Comparison of ENCODE assay signal across 8 cellular contexts in the genomic region with DNA sequence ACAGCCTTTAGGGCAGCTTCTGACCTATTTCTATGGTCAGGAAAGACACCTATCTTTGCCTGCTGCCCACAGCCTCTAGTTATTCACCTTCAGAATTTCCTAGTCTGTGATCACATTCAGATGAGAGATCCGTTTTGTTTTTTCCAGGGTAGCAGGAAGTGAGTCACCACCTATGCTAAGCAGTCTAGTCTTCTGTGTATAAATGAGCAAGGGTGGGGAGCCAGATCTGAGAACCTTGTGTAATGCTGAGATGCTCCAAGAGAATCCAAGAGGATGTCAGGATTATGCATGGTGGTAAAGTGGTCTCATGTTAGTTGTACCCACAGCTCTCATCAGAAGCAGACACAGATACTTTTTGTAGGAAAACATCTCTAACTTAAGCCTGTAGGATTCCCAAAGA. TPM values are rescaled to one million over a fixed set of nuclear protein-coding genes. Genes with fewer than 3 reads are reported as not detected.
DNase-seq lines count a peak whose midpoint lies in the region; ATAC-seq and TF ChIP-seq lines count a peak whose summit lies in the region.
"Not testable (repeated sequence)": the region's sequence is repeated elsewhere in the genome, so short reads cannot be mapped to it uniquely, and the experiment has no call there.

No MANE protein-coding gene starts in this region.

- not testable (repeated sequence) for H3K36me3 Mint-ChIP-seq in CD4-positive, alpha-beta T cell (ENCODE audit: low read depth); activated CD8-positive, alpha-beta memory T cell treated with anti-CD3 and anti-CD28 coated beads, Interleukin-2, amount 10 ng/mL, durations not matched to agents 7 days and 5 days; activated naive CD4-positive, alpha-beta T cell treated with anti-CD3 and anti-CD28 coated beads, Interleukin-2, amount 50 U/mL, for 72 hours

- not testable (repeated sequence) for H3K9me2 ChIP-seq in PC-3 (replicated peaks; ENCODE audit: low read length); SK-N-SH

- not testable (repeated sequence) for TF ChIP-seq RAD21 in SK-N-SH (IDR thresholded peaks at IDR 0.05; ENCODE audit: low read length)

- H2AFZ ChIP-seq in PC-3 (ENCODE audit: low read length); SK-N-SH (ENCODE audit: low read depth): not testable (repeated sequence)

- H3K27me3 ChIP-seq in CD4-positive, alpha-beta T cell (ENCODE audit: control insufficient read depth, insufficient read depth, low read length); PC-3 (ENCODE audit: low read length); SK-N-SH (ENCODE audit: insufficient read depth): not testable (repeated sequence)

- not testable (repeated sequence) for H3K4me2 ChIP-seq in PC-3 (ENCODE audit: low read length); SK-N-SH

- 25% methylated on average over 1 of the region's 1 CpG for WGBS in SK-N-SH (ENCODE audit: low lambda C conversion rate)

- H3K9ac ChIP-seq in PC-3 (ENCODE audit: low read length); SK-N-SH: not testable (repeated sequence)

- H3K79me2 ChIP-seq in PC-3 (ENCODE audit: low read length); SK-N-SH (ENCODE audit: insufficient read depth): not testable (repeated sequence)

- POLR2A ChIA-PET in CD4-positive, alpha-beta T cell (lab: Charles Lee); PC-3 (lab: Charles Lee; ENCODE audit: unreplicated experiment); SK-N-SH (lab: Yijun Ruan, JAX): not testable (repeated sequence)

- not testable (repeated sequence) for H3K9me3 Mint-ChIP-seq in CD4-positive, alpha-beta T cell; activated CD8-positive, alpha-beta memory T cell treated with anti-CD3 and anti-CD28 coated beads, Interleukin-2, amount 10 ng/mL, durations not matched to agents 7 days and 5 days (ENCODE audit: low read depth); activated naive CD4-positive, alpha-beta T cell treated with anti-CD3 and anti-CD28 coated beads, Interleukin-2, amount 50 U/mL, for 72 hours

- H3K4me3 ChIP-seq in PC-3 (ENCODE audit: low read length); SK-N-SH (ENCODE audit: low read depth in 2 of 2, low read length in 1 of 2): not testable (repeated sequence)

- H3F3A ChIP-seq in PC-3 (ENCODE audit: low read length, unreplicated experiment); SK-N-SH (replicated peaks; ENCODE audit: insufficient read depth): not testable (repeated sequence)

- CTCF ChIA-PET in CD4-positive, alpha-beta T cell (lab: Charles Lee); PC-3 (lab: Charles Lee); SK-N-SH (lab: Yijun Ruan, JAX); activated CD8-positive, alpha-beta memory T cell treated with anti-CD3 and anti-CD28 coated beads, Interleukin-2, amount 10 ng/mL, durations not matched to agents 7 days and 5 days (lab: Charles Lee): not testable (repeated sequence)

- H3K27ac ChIP-seq in CD4-positive, alpha-beta T cell (ENCODE audit: low read depth, low read length); PC-3 (ENCODE audit: low read length): not testable (repeated sequence)
- H3K27ac ChIP-seq in SK-N-SH (ENCODE audit: low read depth in 2 of 2, low read length in 1 of 2), result peak overlapping the region in 1 of 2 experiments; percentile 46; a peak in 1 of 4 replicates

- not testable (repeated sequence) for H3K36me3 ChIP-seq in PC-3 (ENCODE audit: low read depth, low read length); SK-N-SH (replicated peaks in 1 of 2; ENCODE audit: control insufficient read depth in 1 of 2, insufficient read depth in 2 of 2, low read length in 1 of 2)

- H3K9me3 ChIP-seq in CD4-positive, alpha-beta T cell (ENCODE audit: control insufficient read depth, low read length); PC-3 (ENCODE audit: low read length); SK-N-SH: not testable (repeated sequence)

- BruUV-seq in PC-3 (replicated peaks; lab: Mats Ljungman, UMichigan), result not testable (repeated sequence)

- not testable (repeated sequence) for TF ChIP-seq CTCF in CD4-positive, alpha-beta T cell (IDR thresholded peaks at IDR 0.05); PC-3 (conservative IDR thresholded peaks at IDR 0.05; ENCODE audit: low read depth, low read length); SK-N-SH (IDR thresholded peaks at IDR 0.05)

- not testable (repeated sequence) for H4K20me1 ChIP-seq in PC-3 (ENCODE audit: low read length); SK-N-SH (ENCODE audit: insufficient read depth)

- not testable (repeated sequence) for H3K4me1 Mint-ChIP-seq in CD4-positive, alpha-beta T cell (ENCODE audit: low read depth); activated CD8-positive, alpha-beta memory T cell treated with anti-CD3 and anti-CD28 coated beads, Interleukin-2, amount 10 ng/mL, durations not matched to agents 7 days and 5 days

- H3K27ac Mint-ChIP-seq in CD4-positive, alpha-beta T cell; activated CD8-positive, alpha-beta memory T cell treated with anti-CD3 and anti-CD28 coated beads, Interleukin-2, amount 10 ng/mL, durations not matched to agents 7 days and 5 days; activated naive CD4-positive, alpha-beta T cell treated with anti-CD3 and anti-CD28 coated beads, Interleukin-2, amount 50 U/mL, for 72 hours: not testable (repeated sequence)

- not testable (repeated sequence) for TF ChIP-seq EP300 in SK-N-SH (IDR thresholded peaks at IDR 0.05; ENCODE audit: borderline replicate concordance in 1 of 2, low read depth in 1 of 2, low read length in 1 of 2)

- peak; percentile 65 for ATAC-seq in CD4-positive, alpha-beta T cell (ENCODE audit: poor library complexity)
- ATAC-seq in PC-3 (peak; percentile 66), esophagus mucosa (peak; percentile 50)
- ATAC-seq in activated CD4-positive, CD25-positive, alpha-beta regulatory T cell treated with anti-CD3 and anti-CD28 coated beads, Interleukin-2, amount 50 U/mL, for 24 hours, result peak; percentile 58 to 99
- peak; percentile 66 for ATAC-seq in activated CD8-positive, alpha-beta memory T cell treated with anti-CD3 and anti-CD28 coated beads, Interleukin-2, amount 10 ng/mL, durations not matched to agents 7 days and 5 days
- peak; percentile 98 to 100 for ATAC-seq in activated naive CD4-positive, alpha-beta T cell treated with anti-CD3 and anti-CD28 coated beads, Interleukin-2, amount 50 U/mL, for 72 hours
- peak; percentile 99 for ATAC-seq in stimulated activated naive CD8-positive, alpha-beta T cell treated with anti-CD3 and anti-CD28 coated beads, Interleukin-15, Interleukin-2, amounts not matched to agents 100 U/mL and 50 U/mL, for 24 hours

- H3K4me1 ChIP-seq in PC-3 (ENCODE audit: insufficient read depth, low read length); SK-N-SH (ENCODE audit: control insufficient read depth in 1 of 2, insufficient read depth in 2 of 2, low read depth in 1 of 2, low read length in 1 of 2): not testable (repeated sequence)

- not testable (repeated sequence) for DNase-seq in CD4-positive, alpha-beta T cell; PC-3; SK-N-SH; activated CD8-positive, alpha-beta memory T cell treated with anti-CD3 and anti-CD28 coated beads, Interleukin-2, amount 10 ng/mL, durations not matched to agents 7 days and 5 days; activated naive CD4-positive, alpha-beta T cell treated with anti-CD3 and anti-CD28 coated beads, Interleukin-2, amount 50 U/mL, for 72 hours (ENCODE audit: low spot score in 2 of 2); stimulated activated naive CD8-positive, alpha-beta T cell treated with anti-CD3 and anti-CD28 coated beads, Interleukin-15, Interleukin-2, amounts not matched to agents 100 U/mL and 50 U/mL, for 24 hours

- H3K27me3 Mint-ChIP-seq in CD4-positive, alpha-beta T cell; activated CD8-positive, alpha-beta memory T cell treated with anti-CD3 and anti-CD28 coated beads, Interleukin-2, amount 10 ng/mL, durations not matched to agents 7 days and 5 days: not testable (repeated sequence)

- intact Hi-C loops in CD4-positive, alpha-beta T cell (cut with DNase I, micrococcal nuclease); PC-3 (cut with micrococcal nuclease): not testable (repeated sequence)

- not testable (repeated sequence) for H3K4me3 Mint-ChIP-seq in CD4-positive, alpha-beta T cell; activated CD8-positive, alpha-beta memory T cell treated with anti-CD3 and anti-CD28 coated beads, Interleukin-2, amount 10 ng/mL, durations not matched to agents 7 days and 5 days

TF ChIP-seq in SK-N-SH, 30 proteins besides CTCF, POLR2A, EP300 and RAD21:
- 0 out of 2 replicates have a peak, but pooled peaks have one; percentile 21 for TF ChIP-seq JUND (IDR thresholded peaks at IDR 0.05)
TF ChIP-seq in SK-N-SH: peak in this region for 1; not testable (repeated sequence) for 29.

RNA-seq across cellular contexts. Expression of gene GOLGA6L9, which starts 8.7 kb away (rescaled TPM):
- total RNA-seq in CD4-positive, alpha-beta T cell, result 1 to 10 TPM; 2.0 to 2.7 TPM
- total RNA-seq in PC-3 (2014; rRNA removed) (5.6 and 8.1 TPM in 2 replicates), esophagus mucosa (6.1 TPM)
- polyA plus RNA-seq in SK-N-SH (2012; rRNA removed), result 7.3 and 7.4 TPM in 2 replicates
- polyA plus RNA-seq in SK-N-SH (2012; cell fraction: cytosol; rRNA removed), result 3.9 and 4.3 TPM in 2 replicates
- polyA plus RNA-seq in SK-N-SH (2012; cell fraction: nucleus; rRNA removed), result 26.3 and 28.5 TPM in 2 replicates
- 1 to 10 TPM; 1.1 to 2.9 TPM for total RNA-seq in activated CD8-positive, alpha-beta memory T cell treated with anti-CD3 and anti-CD28 coated beads, Interleukin-2, amount 10 ng/mL, durations not matched to agents 7 days and 5 days
- total RNA-seq in activated naive CD4-positive, alpha-beta T cell treated with anti-CD3 and anti-CD28 coated beads, Interleukin-2, amount 50 U/mL, for 72 hours, result 1 to 10 TPM; 1.2 to 4.4 TPM
